19 cellular contexts compared by ENCODE assay signal in genomic region chr4:16195209-16195608, GRCh38. TPM values are rescaled to one million over a fixed set of nuclear protein-coding genes. Genes with fewer than 3 reads are reported as not detected.
DNase-seq lines count a peak whose midpoint lies in the region; ATAC-seq and TF ChIP-seq lines count a peak whose summit lies in the region.
"Had no signal": no experiment of that assay in that cellular context is flagged by ENCODE, and none has a peak within 500 bp of the region (broad histone marks: within the 10 kb centered on the region; RNA-seq: fewer than 3 reads in every experiment).

No MANE protein-coding gene starts in this region.

- ATAC-seq in SK-N-SH treated with all-trans-retinoic acid at 6 μM for 48 hours = no peak
- peak; percentile 31 for ATAC-seq in left lung
- ATAC-seq: CD8-positive, alpha-beta T cell; GM23338; HCT116; K562 had no signal

- WGBS in SK-N-SH (ENCODE audit: low lambda C conversion rate) = 88% methylated on average over 1 of the region's 1 CpG

- no peaks in the 10 kb centered on the region; the same call in none of the 2 replicates for H3K79me2 ChIP-seq in SK-N-SH (ENCODE audit: insufficient read depth)

- POLR2A ChIA-PET in SK-N-SH (lab: Yijun Ruan, JAX) = no interaction called here

- CTCF ChIA-PET in SK-N-SH (lab: Yijun Ruan, JAX) = interaction anchor here (1.8 to 1.9 kb wide), 2 partner anchors 194 to 389 kb away, joined by 4 to 6 read pairs; no protein-coding TSS in a partner anchor

- no peak overlapping the region for H2AFZ ChIP-seq in SK-N-SH (ENCODE audit: low read depth)
- H2AFZ ChIP-seq: GM23338 had no signal

- H3K27me3 ChIP-seq in SK-N-SH (ENCODE audit: insufficient read depth) = no peaks in the 10 kb centered on the region
- no peaks in the 10 kb centered on the region for H3K27me3 ChIP-seq in left lung

- no peaks in the 10 kb centered on the region for H3F3A ChIP-seq in SK-N-SH (replicated peaks; ENCODE audit: insufficient read depth)

- H3K9me2 ChIP-seq in SK-N-SH = no peaks in the 10 kb centered on the region

- H3K4me2 ChIP-seq in SK-N-SH = no peak overlapping the region
- H3K4me2 ChIP-seq: GM23338 had no signal

- H3K9me3 ChIP-seq in SK-N-SH (no peaks in the 10 kb centered on the region), left lung (no peaks in the 10 kb centered on the region)

- H3K27ac ChIP-seq in SK-N-SH (ENCODE audit: low read depth in 2 of 2, low read length in 1 of 2) = no peak overlapping the region
- H3K27ac ChIP-seq in left lung = peak overlapping the region in 1 of 2 donors; percentile 7

- no peak overlapping the region for H3K9ac ChIP-seq in SK-N-SH

- no peak for TF ChIP-seq RAD21 in SK-N-SH (IDR thresholded peaks at IDR 0.05; ENCODE audit: low read length)

- no peak overlapping the region for H3K4me3 ChIP-seq in SK-N-SH (ENCODE audit: low read depth in 2 of 2, low read length in 1 of 2)
- no peak overlapping the region for H3K4me3 ChIP-seq in left lung
- H3K4me3 ChIP-seq: GM23338, K562 had no signal

- DNase-seq in SK-N-SH = no peak
- peak; percentile 79 for DNase-seq in DMS79 treated with DMSO at 0.1 percent for 48 hours (lab: John Stamatoyannopoulos, UW)
- peak; percentile 17 for DNase-seq in NCI-H345 treated with DMSO at 0.1 percent for 48 hours (lab: John Stamatoyannopoulos, UW; ENCODE audit: unreplicated experiment)
- no peak for DNase-seq in left lung
- DNase-seq in activated gamma-delta T cell (lab: John Stamatoyannopoulos, UW) = no peak
- DNase-seq in NCI-H146 treated with DMSO at 0.1 percent for 48 hours (lab: John Stamatoyannopoulos, UW; ENCODE audit: unreplicated experiment) = no peak
- no peak for DNase-seq in COLO668 (lab: John Stamatoyannopoulos, UW; ENCODE audit: unreplicated experiment)
- DNase-seq: 8988T; CD8-positive, alpha-beta T cell; DMS 273 treated with DMSO at 0.1 percent for 48 hours; MV-4-11; NCI-H2081 treated with DMSO at 0.1 percent for 48 hours; NCI-H446; NCI-H774; SHP77 had no signal

- H3K4me1 ChIP-seq in SK-N-SH (ENCODE audit: control insufficient read depth in 1 of 2, insufficient read depth in 2 of 2, low read depth in 1 of 2, low read length in 1 of 2) (peaks cover 2 to 12% of the 10 kb centered on the region in 2 experiments), left lung (peaks cover 0 to 53% of the 10 kb centered on the region in 2 donors)

- TF ChIP-seq EP300 in SK-N-SH (IDR thresholded peaks at IDR 0.05; ENCODE audit: borderline replicate concordance in 1 of 2, low read depth in 1 of 2, low read length in 1 of 2) = no peak

- intact Hi-C loops in left lung (cut with DNase I) = no loop called here

- peaks cover 11 to 30% of the 10 kb centered on the region in 2 experiments for H3K36me3 ChIP-seq in SK-N-SH (replicated peaks in 1 of 2; ENCODE audit: control insufficient read depth in 1 of 2, insufficient read depth in 2 of 2, low read length in 1 of 2)
- H3K36me3 ChIP-seq in left lung = peaks cover 0 to 12% of the 10 kb centered on the region in 2 donors

- TF ChIP-seq CTCF in SK-N-SH (IDR thresholded peaks at IDR 0.05) (no peak), left lung (IDR thresholded peaks at IDR 0.05) (no peak)

- no peaks in the 10 kb centered on the region for H4K20me1 ChIP-seq in SK-N-SH (ENCODE audit: insufficient read depth)

TF ChIP-seq in SK-N-SH treated with all-trans-retinoic acid at 6 μM for 48 hours, 23 proteins besides CTCF, POLR2A, EP300 and RAD21:
- TF ChIP-seq PPARA (CRISPR knock-in tag; IDR thresholded peaks at IDR 0.05; ENCODE audit: borderline replicate concordance) = no peak
- TF ChIP-seq ZFP30 (CRISPR knock-in tag; IDR thresholded peaks at IDR 0.05) = no peak
- TF ChIP-seq ISL1 (CRISPR knock-in tag; IDR thresholded peaks at IDR 0.05) = peak; percentile 19; the same call in 1 of the 2 replicates

TF ChIP-seq in SK-N-SH, 30 proteins besides CTCF, POLR2A, EP300 and RAD21:
- no peak for TF ChIP-seq TEAD4 (IDR thresholded peaks at IDR 0.05; ENCODE audit: borderline replicate concordance, insufficient read depth)
- TF ChIP-seq ZBTB33 (IDR thresholded peaks at IDR 0.05; ENCODE audit: borderline replicate concordance, low read depth) = no peak
- no peak for TF ChIP-seq MAX (IDR thresholded peaks at IDR 0.05; ENCODE audit: low read depth)
- TF ChIP-seq ELF1 (IDR thresholded peaks at IDR 0.05) = no peak
- TF ChIP-seq RFX5 (IDR thresholded peaks at IDR 0.05; ENCODE audit: low read length) = no peak
- no peak for TF ChIP-seq NRF1 (IDR thresholded peaks at IDR 0.05; ENCODE audit: low read depth, low read length)
- TF ChIP-seq GABPA (IDR thresholded peaks at IDR 0.05; ENCODE audit: low read depth) = no peak
- no peak for TF ChIP-seq MEF2A (IDR thresholded peaks at IDR 0.05; ENCODE audit: borderline replicate concordance, low read depth)
- TF ChIP-seq FOXJ3 (CRISPR knock-in tag; IDR thresholded peaks at IDR 0.05) = no peak
- no peak for TF ChIP-seq CHD2 (IDR thresholded peaks at IDR 0.05; ENCODE audit: low read length, partially characterized antibody)

RNA-seq across cellular contexts. Expression of gene TAPT1, which starts 31.1 kb away (rescaled TPM):
- 6.2 and 10.4 TPM in 2 replicates for polyA plus RNA-seq in SK-N-SH (2012; rRNA removed)
- 7.2 and 7.4 TPM in 2 replicates for polyA plus RNA-seq in SK-N-SH (2012; cell fraction: cytosol; rRNA removed)
- polyA plus RNA-seq in SK-N-SH (2012; cell fraction: nucleus; rRNA removed) = 10.6 and 21.8 TPM in 2 replicates
- total RNA-seq in left lung = 10 to 100 TPM; 42.9 to 60.4 TPM

Comparison
In these comparisons a context has a peak if more than half of its experiments do, and no peak if none do; other contexts are left out.
1. DNase-seq: peak in DMS79 treated with DMSO at 0.1 percent for 48 hours (single experiment) and NCI-H345 treated with DMSO at 0.1 percent for 48 hours (single experiment); none in SK-N-SH (single experiment), left lung (0 of 2), activated gamma-delta T cell (single experiment), NCI-H146 treated with DMSO at 0.1 percent for 48 hours (single experiment) and COLO668 (single experiment).